ENCODE assay signal across 9 cellular contexts in genomic region chr10:21518629-21519321, GRCh38. TPM values are rescaled to one million over a fixed set of nuclear protein-coding genes. Genes with fewer than 3 reads are reported as not detected.
DNase-seq lines count a peak whose midpoint lies in the region; ATAC-seq and TF ChIP-seq lines count a peak whose summit lies in the region.
"Had no signal": no experiment of that assay in that cellular context is flagged by ENCODE, and none has a peak within 500 bp of the region (broad histone marks: within the 10 kb centered on the region; RNA-seq: fewer than 3 reads in every experiment).

No MANE protein-coding gene starts in this region.

- no peak overlapping the region for H3K9ac ChIP-seq in SU-DHL-6 (ENCODE audit: low read length)

- peaks cover 26 to 39% of the 10 kb centered on the region in 2 donors for H3K4me1 Mint-ChIP-seq in stimulated activated naive B cell treated with anti-CD40 and anti-IgM and Interleukin-4, amounts not matched to agents 10 μg/mL and 1 μg/mL and 100 μg/mL, for 72 hours

- no peaks in the 10 kb centered on the region for H3K9me2 ChIP-seq in SU-DHL-6 (replicated peaks; ENCODE audit: insufficient read depth, low read length)

- H2AFZ ChIP-seq in SU-DHL-6 (ENCODE audit: low read depth, low read length, severe bottlenecking) = no peak overlapping the region

- DNase-seq in NCI-H1417 (lab: John Stamatoyannopoulos, UW) (peak; percentile 30 to 59 (median 59)), NCI-H1417 treated with DMSO at 0.1 percent for 48 hours (lab: John Stamatoyannopoulos, UW) (no peak), foreskin fibroblast (peak in 1 of 2 donors; percentile 64), psoas muscle (no peak)
- no peak for DNase-seq in stimulated activated CD4-positive, alpha-beta T cell treated with anti-CD3 and anti-CD28 coated beads, Interleukin-4, amount 100 ng/mL, for 4 hours
- no peak for DNase-seq in stimulated activated naive B cell treated with anti-CD40 and anti-IgM and Interleukin-4, amounts not matched to agents 10 μg/mL and 1 μg/mL and 100 μg/mL, for 72 hours

- peak in 1 of 4 donors; percentile 14 for ATAC-seq in psoas muscle
- ATAC-seq in HG03280 (IDR thresholded peaks at IDR 0.05; ENCODE audit: unreplicated experiment) = no peak
- ATAC-seq in stimulated activated naive B cell treated with anti-CD40 and anti-IgM and Interleukin-4, amounts not matched to agents 10 μg/mL and 1 μg/mL and 100 μg/mL, for 72 hours (replicated peaks) = no peak

- peak overlapping the region in 1 of 2 donors; percentile 88 for H3K4me3 Mint-ChIP-seq in stimulated activated naive B cell treated with anti-CD40 and anti-IgM and Interleukin-4, amounts not matched to agents 10 μg/mL and 1 μg/mL and 100 μg/mL, for 72 hours

- H3K36me3 ChIP-seq in SU-DHL-6 (ENCODE audit: low read length) = no peaks in the 10 kb centered on the region
- H3K36me3 ChIP-seq in psoas muscle (ENCODE audit: insufficient read depth in 1 of 2, low read depth in 1 of 2) = no peaks in the 10 kb centered on the region

- H3K36me3 Mint-ChIP-seq in stimulated activated naive B cell treated with anti-CD40 and anti-IgM and Interleukin-4, amounts not matched to agents 10 μg/mL and 1 μg/mL and 100 μg/mL, for 72 hours = peaks cover 2 to 4% of the 10 kb centered on the region in 2 donors

- peak overlapping the region; percentile 58 for H3K4me2 ChIP-seq in SU-DHL-6 (ENCODE audit: low read depth, low read length, poor library complexity, severe bottlenecking)

- H3K9me3 Mint-ChIP-seq in stimulated activated naive B cell treated with anti-CD40 and anti-IgM and Interleukin-4, amounts not matched to agents 10 μg/mL and 1 μg/mL and 100 μg/mL, for 72 hours = no peaks in the 10 kb centered on the region

- H3K27ac ChIP-seq in SU-DHL-6 (ENCODE audit: low read depth, low read length) (no peak overlapping the region), psoas muscle (peak overlapping the region; percentile 74)
- H3K27ac ChIP-seq: C4-2B had no signal

- H3K27me3 Mint-ChIP-seq in stimulated activated naive B cell treated with anti-CD40 and anti-IgM and Interleukin-4, amounts not matched to agents 10 μg/mL and 1 μg/mL and 100 μg/mL, for 72 hours = peaks cover 55 to 76% of the 10 kb centered on the region in 2 donors

- H4K20me1 ChIP-seq in SU-DHL-6 (ENCODE audit: low read depth, low read length) = no peaks in the 10 kb centered on the region

- no peak overlapping the region for H3K27ac Mint-ChIP-seq in stimulated activated naive B cell treated with anti-CD40 and anti-IgM and Interleukin-4, amounts not matched to agents 10 μg/mL and 1 μg/mL and 100 μg/mL, for 72 hours

- 18 to 20% (median 19%) methylated on average over 16 of the region's 16 CpGs for WGBS in psoas muscle, 3 donors

- no peak overlapping the region for H3K4me3 ChIP-seq in SU-DHL-6 (ENCODE audit: insufficient read depth, low read length, poor library complexity, severe bottlenecking)
- H3K4me3 ChIP-seq in foreskin fibroblast (ENCODE audit: low read depth in 1 of 2, low read length in 2 of 2) = peak overlapping the region; percentile 60 to 84
- H3K4me3 ChIP-seq in psoas muscle = peak overlapping the region; percentile 77

- H3K79me2 ChIP-seq in SU-DHL-6 (ENCODE audit: insufficient read depth, low read length) = no peaks in the 10 kb centered on the region

- TF ChIP-seq CTCF in SU-DHL-6 (IDR thresholded peaks at IDR 0.05; ENCODE audit: insufficient read depth, low read length, poor library complexity, severe bottlenecking) (no peak), foreskin fibroblast (IDR thresholded peaks at IDR 0.05; ENCODE audit: low read depth, low read length) (no peak), psoas muscle (IDR thresholded peaks at IDR 0.05) (no peak)

- H3K27me3 ChIP-seq in SU-DHL-6 (ENCODE audit: low read length) = no peaks in the 10 kb centered on the region
- peaks cover 0 to 8% (median 0%) of the 10 kb centered on the region in 3 donors for H3K27me3 ChIP-seq in psoas muscle (ENCODE audit: insufficient read depth in 3 of 3, low read length in 2 of 3)

- H3K9me3 ChIP-seq in SU-DHL-6 (ENCODE audit: insufficient read depth, low read length) = no peaks in the 10 kb centered on the region
- no peaks in the 10 kb centered on the region for H3K9me3 ChIP-seq in psoas muscle

- H3F3A ChIP-seq in SU-DHL-6 (ENCODE audit: insufficient read depth) = peaks cover 3% of the 10 kb centered on the region; the same call in 1 of the 2 replicates

- intact Hi-C loops in psoas muscle (cut with DNase I) = loop anchor here (1.0 to 10.0 kb wide), 3 partner anchors 10 to 1036 kb away; no protein-coding TSS in a partner anchor

- peaks cover 27% of the 10 kb centered on the region for H3K4me1 ChIP-seq in psoas muscle

RNA-seq across cellular contexts. Expression of gene SKIDA1, which starts 6.7 kb away (rescaled TPM):
- under 1 TPM; 0.15 to 0.79 (median 0.35) TPM for total RNA-seq in psoas muscle
- polyA plus RNA-seq in psoas muscle = under 1 TPM; 0.04 to 0.21 (median 0.11) TPM

RNA-seq across cellular contexts. Expression of gene MLLT10, which starts 15.3 kb away (rescaled TPM):
- 10 to 100 TPM; 11.8 to 21.1 (median 16.9) TPM for total RNA-seq in psoas muscle
- polyA plus RNA-seq in psoas muscle = 10 to 100 TPM in 1 of 3 donors, 1 to 10 TPM in 2; 9.6 to 16.0 (median 10.0) TPM

Comparison
In these comparisons a context has a peak if more than half of its experiments do, and no peak if none do; other contexts are left out.
1. DNase-seq: peak in NCI-H1417 (3 of 3); none in NCI-H1417 treated with DMSO at 0.1 percent for 48 hours (single experiment), psoas muscle (0 of 2), stimulated activated CD4-positive, alpha-beta T cell treated with anti-CD3 and anti-CD28 coated beads, Interleukin-4, amount 100 ng/mL, for 4 hours (0 of 2) and stimulated activated naive B cell treated with anti-CD40 and anti-IgM and Interleukin-4, amounts not matched to agents 10 μg/mL and 1 μg/mL and 100 μg/mL, for 72 hours (single experiment).